In the genomic region with DNA sequence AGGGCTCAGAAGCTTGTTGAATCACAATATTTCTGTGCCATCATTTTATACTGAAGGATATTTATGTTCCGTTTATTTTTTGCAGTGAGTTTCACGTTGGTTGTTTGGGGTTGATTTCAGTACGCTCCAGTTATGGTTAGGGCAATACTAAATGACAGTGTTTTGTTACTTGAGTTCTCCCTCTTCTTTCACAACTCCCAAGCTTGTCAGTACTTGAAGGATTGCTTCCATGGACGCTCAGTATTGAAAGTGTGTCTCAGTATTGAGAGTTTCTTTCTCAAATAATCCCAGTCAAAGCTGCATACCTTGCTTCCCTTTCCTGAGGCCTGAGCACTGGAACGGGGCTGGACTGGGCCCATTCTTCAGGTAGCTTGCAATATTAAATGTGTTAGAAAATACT, we compare ENCODE assay signal across 16 cellular contexts. TPM values are rescaled to one million over a fixed set of nuclear protein-coding genes. Genes with fewer than 3 reads are reported as not detected.
DNase-seq lines count a peak whose midpoint lies in the region; ATAC-seq and TF ChIP-seq lines count a peak whose summit lies in the region.
"Had no signal": no experiment of that assay in that cellular context is flagged by ENCODE, and none has a peak within 500 bp of the region (broad histone marks: within the 10 kb centered on the region; RNA-seq: fewer than 3 reads in every experiment).

No MANE protein-coding gene starts in this region.

- no peak for ATAC-seq in GM23338
- ATAC-seq in PC-3, result no peak
- ATAC-seq in foreskin keratinocyte, result no peak

- BruUV-seq in PC-3 (replicated peaks; lab: Mats Ljungman, UMichigan), result no TSS peak

- no peaks in the 10 kb centered on the region for H3K9me2 ChIP-seq in GM23338 (ENCODE audit: insufficient read depth)
- no peaks in the 10 kb centered on the region for H3K9me2 ChIP-seq in PC-3 (replicated peaks; ENCODE audit: low read length)

- H3K9ac ChIP-seq in PC-3 (ENCODE audit: low read length) (no peak overlapping the region), neural progenitor cell (no peak overlapping the region)

- H3K4me1 Mint-ChIP-seq in GM23338, result no peaks in the 10 kb centered on the region
- no peaks in the 10 kb centered on the region for H3K4me1 Mint-ChIP-seq in neural progenitor cell
- H3K4me1 Mint-ChIP-seq: CD4-positive, alpha-beta memory T cell had no signal

- no peaks in the 10 kb centered on the region for H3K9me3 ChIP-seq in PC-3 (ENCODE audit: low read length)
- no peaks in the 10 kb centered on the region for H3K9me3 ChIP-seq in neural progenitor cell (ENCODE audit: low read depth)
- H3K9me3 ChIP-seq in adrenal gland (replicated peaks in 1 of 3), result no peaks in the 10 kb centered on the region

- TF ChIP-seq CTCF in GM23338 (conservative IDR thresholded peaks at IDR 0.05; ENCODE audit: low read depth in 2 of 2), result no peak
- TF ChIP-seq CTCF in PC-3 (conservative IDR thresholded peaks at IDR 0.05; ENCODE audit: low read depth, low read length), result no peak
- no peak for TF ChIP-seq CTCF in foreskin keratinocyte (conservative IDR thresholded peaks at IDR 0.05)
- no peak for TF ChIP-seq CTCF in neural progenitor cell (IDR thresholded peaks at IDR 0.05)
- TF ChIP-seq CTCF in adrenal gland (IDR thresholded peaks at IDR 0.05), result no peak

- H3K27me3 ChIP-seq in GM23338 (ENCODE audit: insufficient read depth), result no peaks in the 10 kb centered on the region
- no peaks in the 10 kb centered on the region for H3K27me3 ChIP-seq in PC-3 (ENCODE audit: low read length)
- H3K27me3 ChIP-seq in foreskin keratinocyte, result no peaks in the 10 kb centered on the region
- H3K27me3 ChIP-seq in neural progenitor cell, result no peaks in the 10 kb centered on the region
- H3K27me3 ChIP-seq in adrenal gland, result no peaks in the 10 kb centered on the region

- no peaks in the 10 kb centered on the region for H3K79me2 ChIP-seq in GM23338 (replicated peaks; ENCODE audit: insufficient read depth)
- no peaks in the 10 kb centered on the region for H3K79me2 ChIP-seq in PC-3 (ENCODE audit: low read length)
- no peaks in the 10 kb centered on the region for H3K79me2 ChIP-seq in neural progenitor cell (ENCODE audit: low read depth)

- H3K27ac ChIP-seq in GM23338 (ENCODE audit: low read depth), result no peak overlapping the region
- H3K27ac ChIP-seq in PC-3 (ENCODE audit: low read length), result no peak overlapping the region
- H3K27ac ChIP-seq in foreskin keratinocyte, result no peak overlapping the region
- H3K27ac ChIP-seq in neural progenitor cell, result no peak overlapping the region
- H3K27ac ChIP-seq in adrenal gland, result no peak overlapping the region

- intact Hi-C loops in PC-3 (cut with micrococcal nuclease), result loop anchor here (10.0 kb wide), 1 partner anchor 206 kb away; no protein-coding TSS in a partner anchor
- intact Hi-C loops in adrenal gland (cut with DNase I), result loop anchor here in 1 of 2 donors (10.0 kb wide), 1 partner anchor 546 kb away; no protein-coding TSS in a partner anchor

- POLR2A ChIA-PET in PC-3 (lab: Charles Lee; ENCODE audit: unreplicated experiment), result no interaction called here

- H3K36me3 ChIP-seq in GM23338 (ENCODE audit: insufficient read depth) (no peaks in the 10 kb centered on the region), PC-3 (ENCODE audit: low read depth, low read length) (no peaks in the 10 kb centered on the region), neural progenitor cell (no peaks in the 10 kb centered on the region), adrenal gland (replicated peaks in 1 of 2) (no peaks in the 10 kb centered on the region)

- TF ChIP-seq POLR2A in adrenal gland (IDR thresholded peaks at IDR 0.05), result no peak

- H4K20me1 ChIP-seq in GM23338 (replicated peaks; ENCODE audit: insufficient read depth) (no peaks in the 10 kb centered on the region), PC-3 (ENCODE audit: low read length) (no peaks in the 10 kb centered on the region), neural progenitor cell (ENCODE audit: low read depth) (no peaks in the 10 kb centered on the region)

- no peak overlapping the region for H3K27ac Mint-ChIP-seq in GM23338
- H3K27ac Mint-ChIP-seq in neural progenitor cell, result no peak overlapping the region
- H3K27ac Mint-ChIP-seq: CD4-positive, alpha-beta memory T cell had no signal

- DNase-seq in GM23338 (ENCODE audit: low spot score), result no peak
- DNase-seq in PC-3, result no peak
- peak; percentile 19 to 43 for DNase-seq in foreskin keratinocyte
- no peak for DNase-seq in neural progenitor cell (ENCODE audit: low spot score)
- no peak for DNase-seq in stimulated activated naive CD4-positive, alpha-beta T cell treated with Interleukin-2 at 50 U/mL for 16 hours (lab: John Stamatoyannopoulos, UW)
- DNase-seq in adrenal gland, result no peak
- DNase-seq: C1 segment of cervical spinal cord; Calu3; CD4-positive, alpha-beta memory T cell; COR-L47; DMS53; DMS79 treated with DMSO at 0.1 percent for 48 hours; GF-D8; H7; HCEC 1CT had no signal

- no peak overlapping the region for H3K4me3 Mint-ChIP-seq in GM23338
- H3K4me3 Mint-ChIP-seq in neural progenitor cell, result no peak overlapping the region

- H3F3A ChIP-seq in GM23338 (replicated peaks; ENCODE audit: low read depth) (no peaks in the 10 kb centered on the region), PC-3 (ENCODE audit: low read length, unreplicated experiment) (no peaks in the 10 kb centered on the region), neural progenitor cell (ENCODE audit: low read depth) (no peaks in the 10 kb centered on the region)

- H3K4me3 ChIP-seq in GM23338, result no peak overlapping the region
- no peak overlapping the region for H3K4me3 ChIP-seq in PC-3 (ENCODE audit: low read length)
- no peak overlapping the region for H3K4me3 ChIP-seq in neural progenitor cell
- H3K4me3 ChIP-seq in adrenal gland, result no peak overlapping the region

- CTCF ChIA-PET in PC-3 (lab: Charles Lee), result no interaction called here

- no peaks in the 10 kb centered on the region for H3K36me3 Mint-ChIP-seq in GM23338 (ENCODE audit: low read depth)
- no peaks in the 10 kb centered on the region for H3K36me3 Mint-ChIP-seq in neural progenitor cell
- H3K36me3 Mint-ChIP-seq: CD4-positive, alpha-beta memory T cell had no signal

- H2AFZ ChIP-seq in GM23338 (0 out of 2 replicates have a peak overlapping the region, but pooled peaks have one; percentile 53), PC-3 (ENCODE audit: low read length) (0 out of 2 replicates have a peak overlapping the region, but pooled peaks have one; percentile 10), neural progenitor cell (replicated peaks) (peak overlapping the region; percentile 36)

- H3K4me1 ChIP-seq in GM23338 (ENCODE audit: insufficient read depth), result peaks cover 3% of the 10 kb centered on the region; the same call in 1 of the 2 replicates
- H3K4me1 ChIP-seq in PC-3 (ENCODE audit: insufficient read depth, low read length), result no peaks in the 10 kb centered on the region
- peaks cover 11% of the 10 kb centered on the region for H3K4me1 ChIP-seq in foreskin keratinocyte
- no peaks in the 10 kb centered on the region for H3K4me1 ChIP-seq in neural progenitor cell
- no peaks in the 10 kb centered on the region for H3K4me1 ChIP-seq in adrenal gland (replicated peaks in 1 of 2)

- no peaks in the 10 kb centered on the region for H3K9me3 Mint-ChIP-seq in GM23338
- H3K9me3 Mint-ChIP-seq in neural progenitor cell, result no peaks in the 10 kb centered on the region
- H3K9me3 Mint-ChIP-seq: CD4-positive, alpha-beta memory T cell had no signal

- H3K4me2 ChIP-seq in GM23338 (no peak overlapping the region), PC-3 (ENCODE audit: low read length) (no peak overlapping the region), neural progenitor cell (no peak overlapping the region)

- H3K27me3 Mint-ChIP-seq in GM23338 (ENCODE audit: insufficient read depth, low read depth, poor library complexity) (no peaks in the 10 kb centered on the region), neural progenitor cell (ENCODE audit: insufficient read depth, low read depth) (no peaks in the 10 kb centered on the region)

- WGBS in adrenal gland, 4 donors, result 65 to 82% (median 74%) methylated on average over 5 of the region's 5 CpGs

TF ChIP-seq in GM23338, 12 proteins besides CTCF, POLR2A, EP300 and RAD21:
- TF ChIP-seq EZH2phosphoT487 (IDR thresholded peaks at IDR 0.05; ENCODE audit: unreplicated experiment), result no peak
- no peak for TF ChIP-seq ZNF331 (CRISPR knock-in tag; IDR thresholded peaks at IDR 0.05; ENCODE audit: low read depth)
- no peak for TF ChIP-seq POLR2AphosphoS5 (IDR thresholded peaks at IDR 0.05; ENCODE audit: low read depth)
- TF ChIP-seq JUNB (IDR thresholded peaks at IDR 0.05; ENCODE audit: unreplicated experiment), result no peak
- TF ChIP-seq, protein P1, sequence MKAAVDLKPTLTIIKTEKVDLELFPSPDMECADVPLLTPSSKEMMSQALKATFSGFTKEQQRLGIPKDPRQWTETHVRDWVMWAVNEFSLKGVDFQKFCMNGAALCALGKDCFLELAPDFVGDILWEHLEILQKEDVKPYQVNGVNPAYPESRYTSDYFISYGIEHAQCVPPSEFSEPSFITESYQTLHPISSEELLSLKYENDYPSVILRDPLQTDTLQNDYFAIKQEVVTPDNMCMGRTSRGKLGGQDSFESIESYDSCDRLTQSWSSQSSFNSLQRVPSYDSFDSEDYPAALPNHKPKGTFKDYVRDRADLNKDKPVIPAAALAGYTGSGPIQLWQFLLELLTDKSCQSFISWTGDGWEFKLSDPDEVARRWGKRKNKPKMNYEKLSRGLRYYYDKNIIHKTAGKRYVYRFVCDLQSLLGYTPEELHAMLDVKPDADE (IDR thresholded peaks at IDR 0.05), result no peak
- no peak for TF ChIP-seq CREB1 (CRISPR knock-in tag; IDR thresholded peaks at IDR 0.05; ENCODE audit: low read depth)
- TF ChIP-seq NANOG (IDR thresholded peaks at IDR 0.05; ENCODE audit: borderline replicate concordance), result no peak
- no peak for TF ChIP-seq EZH2 (IDR thresholded peaks at IDR 0.05; ENCODE audit: low read depth, unreplicated experiment)

RNA-seq across cellular contexts. Expression of a gene that starts 38.9 kb away (rescaled TPM):
- total RNA-seq in GM23338 (2014; rRNA removed; shearing (Covaris generic)), result 4.6 and 7.9 TPM in 2 replicates
- polyA plus RNA-seq in GM23338 (2016; fragmentation: Nextera tagmentation; extraction: Ambion mirVana) (3.0 and 4.4 TPM in 2 replicates), foreskin keratinocyte (2.2 and 2.5 TPM in 2 replicates), adrenal gland (1 to 10 TPM; 4.2 to 9.9 (median 7.6) TPM)
- total RNA-seq in PC-3 (2014; rRNA removed) (0.86 and 1.2 TPM in 2 replicates), foreskin keratinocyte (6.7 and 8.3 TPM in 2 replicates), neural progenitor cell (ENCODE audit: low replicate concordance) (0.84 and 1.7 TPM in 2 replicates), adrenal gland (10 to 100 TPM in 6 of 8 donors, 1 to 10 TPM in 2; 3.1 to 21.6 (median 12.8) TPM)
- total RNA-seq: G401 had no signal

RNA-seq across cellular contexts. Expression of a gene that starts 39.1 kb away (rescaled TPM):
- total RNA-seq in GM23338 (2014; rRNA removed; shearing (Covaris generic)), result 7.4 and 7.5 TPM in 2 replicates
- polyA plus RNA-seq in GM23338 (2016; fragmentation: Nextera tagmentation; extraction: Ambion mirVana) (28.0 and 30.6 TPM in 2 replicates), foreskin keratinocyte (3.5 and 4.0 TPM in 2 replicates), adrenal gland (10 to 100 TPM in 1 of 3 donors, 1 to 10 TPM in 2; 5.5 to 16.8 (median 6.5) TPM)
- total RNA-seq in PC-3 (2014; rRNA removed) (4.6 TPM in 2 replicates), foreskin keratinocyte (9.2 and 11.6 TPM in 2 replicates), neural progenitor cell (ENCODE audit: low replicate concordance) (12.0 and 24.4 TPM in 2 replicates), adrenal gland (10 to 100 TPM in 1 of 8 donors, 1 to 10 TPM in 6, under 1 TPM in 1; 0.79 to 10.4 (median 5.9) TPM)
- total RNA-seq: G401 had no signal

Comparison
In these comparisons a context has a peak if more than half of its experiments do, and no peak if none do; other contexts are left out.
1. DNase-seq: peak in foreskin keratinocyte (2 of 2); none in GM23338 (single experiment), PC-3 (single experiment), neural progenitor cell (single experiment), stimulated activated naive CD4-positive, alpha-beta T cell treated with Interleukin-2 at 50 U/mL for 16 hours (single experiment) and adrenal gland (0 of 7).
2. Peak in every context shown above with its lines, with median percentiles within 50 percentile points of each other: H2AFZ ChIP-seq.